Comparison of ENCODE assay signal across 12 cellular contexts in the genomic region with DNA sequence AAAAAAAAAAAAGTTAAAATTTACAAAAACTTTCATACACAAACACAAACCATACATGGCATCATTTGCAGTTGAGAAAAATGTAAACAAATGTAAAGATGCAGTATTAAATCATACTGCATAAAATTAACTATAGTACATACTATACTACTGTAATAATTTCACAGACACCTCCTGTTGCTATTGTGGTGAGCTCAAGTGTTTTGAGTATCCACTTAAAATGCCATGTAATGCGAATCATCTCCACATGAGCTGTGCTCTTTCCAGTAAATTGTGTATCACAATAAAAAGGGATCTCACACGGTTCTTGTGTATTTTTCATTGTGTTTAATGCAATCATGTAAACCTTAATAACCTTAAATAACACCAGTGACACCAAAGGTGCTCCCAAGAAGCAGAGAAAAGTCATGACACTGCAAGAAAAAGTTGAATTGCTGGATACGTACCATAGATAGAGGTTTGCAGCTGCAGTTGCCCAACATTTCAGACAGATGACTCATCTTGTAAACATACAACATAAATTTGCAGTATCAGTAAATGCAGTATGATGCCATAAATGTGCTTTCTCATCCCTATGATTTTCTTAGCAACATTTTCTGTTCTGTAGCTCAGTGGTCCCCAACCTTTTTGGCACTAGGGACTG.
DNase-seq lines count a peak whose midpoint lies in the region; ATAC-seq, FAIRE-seq and TF ChIP-seq lines count a peak whose summit lies in the region.
"Had no signal": no experiment of that assay in that cellular context is flagged by ENCODE, and none has a peak within 500 bp of the region (broad histone marks: within the 10 kb centered on the region; RNA-seq: fewer than 3 reads in every experiment).

No MANE protein-coding gene starts in this region.

- no peak overlapping the region for H3K9ac ChIP-seq in K562 (ENCODE audit: insufficient read depth in 1 of 2, low read depth in 2 of 2, low read length in 2 of 2)

- TF ChIP-seq POLR2A in K562 (conservative IDR thresholded peaks at IDR 0.05) (no peak), transverse colon (IDR thresholded peaks at IDR 0.05) (no peak), adrenal gland (IDR thresholded peaks at IDR 0.05) (no peak)

- BruUV-seq in K562 (replicated peaks; lab: Mats Ljungman, UMichigan) = no TSS peak

- peaks cover 19% of the 10 kb centered on the region for H3K27me3 Mint-ChIP-seq in T-helper 17 cell
- H3K27me3 Mint-ChIP-seq: activated naive CD4-positive, alpha-beta T cell treated with anti-CD3 and anti-CD28 coated beads, Interleukin-2, amount 10 ng/mL, durations not matched to agents 7 days and 5 days had no signal

- H3K4me2 ChIP-seq in K562 (ENCODE audit: insufficient read depth, low read length) = no peak overlapping the region

- no peaks in the 10 kb centered on the region for H3K4me1 Mint-ChIP-seq in T-helper 17 cell
- H3K4me1 Mint-ChIP-seq: activated naive CD4-positive, alpha-beta T cell treated with anti-CD3 and anti-CD28 coated beads, Interleukin-2, amount 10 ng/mL, durations not matched to agents 7 days and 5 days; mesothelial cell of epicardium had no signal

- no peak overlapping the region for H3K4me3 Mint-ChIP-seq in T-helper 17 cell
- H3K4me3 Mint-ChIP-seq: activated naive CD4-positive, alpha-beta T cell treated with anti-CD3 and anti-CD28 coated beads, Interleukin-2, amount 10 ng/mL, durations not matched to agents 7 days and 5 days; mesothelial cell of epicardium had no signal

- H3K27ac Mint-ChIP-seq in T-helper 17 cell = no peak overlapping the region
- H3K27ac Mint-ChIP-seq: activated naive CD4-positive, alpha-beta T cell treated with anti-CD3 and anti-CD28 coated beads, Interleukin-2, amount 10 ng/mL, durations not matched to agents 7 days and 5 days; mesothelial cell of epicardium had no signal

- no peaks in the 10 kb centered on the region for H3K27me3 ChIP-seq in K562 (ENCODE audit: control insufficient read depth in 2 of 2, insufficient read depth in 2 of 2, low read length in 2 of 2)
- H3K27me3 ChIP-seq in transverse colon = no peaks in the 10 kb centered on the region
- H3K27me3 ChIP-seq in adrenal gland = no peaks in the 10 kb centered on the region

- POLR2A ChIA-PET in K562 (lab: Yijun Ruan, JAX) = interaction anchor here (0.5 kb wide), 1 partner anchor 14 kb away, joined by 3 read pairs; no protein-coding TSS in a partner anchor

- H3K79me2 ChIP-seq in K562 (ENCODE audit: control insufficient read depth, insufficient read depth, low read length) = no peaks in the 10 kb centered on the region

- no peaks in the 10 kb centered on the region for H3K9me1 ChIP-seq in K562 (ENCODE audit: control insufficient read depth, insufficient read depth, low read length)

- H3K4me1 ChIP-seq in K562 (replicated peaks in 1 of 2; ENCODE audit: control insufficient read depth in 2 of 2, insufficient read depth in 2 of 2, low read length in 2 of 2) (no peaks in the 10 kb centered on the region), transverse colon (no peaks in the 10 kb centered on the region), adrenal gland (replicated peaks in 1 of 2) (no peaks in the 10 kb centered on the region)

- TF ChIP-seq CTCF in K562 (IDR thresholded peaks at IDR 0.05 in 2 of 3, conservative IDR thresholded peaks at IDR 0.05 in 1 of 3; ENCODE audit: insufficient read depth in 2 of 3, low read depth in 1 of 3, low read length in 3 of 3) (no peak), transverse colon (IDR thresholded peaks at IDR 0.05) (no peak), adrenal gland (IDR thresholded peaks at IDR 0.05) (no peak)

- intact Hi-C loops in K562 (cut with micrococcal nuclease) (no loop called here), transverse colon (cut with DNase I; ENCODE audit: low total_unique reads) (no loop called here), adrenal gland (cut with DNase I) (no loop called here)

- in situ Hi-C loops in K562 (cut with MboI) = no loop called here
- in situ Hi-C loops in transverse colon (cut with MboI; ENCODE audit: low pct_ligation_motif_present in 1 of 4, low pct_unique_long_range_greater_than_20kb in 1 of 4, low sequenced_read_pairs in 3 of 4) = no loop called here

- CTCF ChIA-PET in K562 (lab: Yijun Ruan, JAX; ENCODE audit: low intra/inter-chr PET ratio) = no interaction called here

- H3K36me3 ChIP-seq in K562 (ENCODE audit: control insufficient read depth, insufficient read depth, low read length) = no peaks in the 10 kb centered on the region
- H3K36me3 ChIP-seq in transverse colon = no peaks in the 10 kb centered on the region
- no peaks in the 10 kb centered on the region for H3K36me3 ChIP-seq in adrenal gland (replicated peaks in 1 of 2)

- TF ChIP-seq RAD21 in K562 (CRISPR knock-in tag; conservative IDR thresholded peaks at IDR 0.05 in 1 of 2, IDR thresholded peaks at IDR 0.05 in 1 of 2) = no peak

- no peak overlapping the region for H2AFZ ChIP-seq in K562 (ENCODE audit: low read depth, low read length)

- H3K36me3 Mint-ChIP-seq in T-helper 17 cell (ENCODE audit: low read depth) = no peaks in the 10 kb centered on the region
- H3K36me3 Mint-ChIP-seq: activated naive CD4-positive, alpha-beta T cell treated with anti-CD3 and anti-CD28 coated beads, Interleukin-2, amount 10 ng/mL, durations not matched to agents 7 days and 5 days; mesothelial cell of epicardium had no signal

- H3K4me3 ChIP-seq in K562 (no peak overlapping the region), transverse colon (no peak overlapping the region), adrenal gland (no peak overlapping the region)

- FAIRE-seq in K562 (lab: Jason Lieb, UNC) = no peak
- FAIRE-seq: G401.6 had no signal

- H3K27ac ChIP-seq in K562 (ENCODE audit: extremely low read depth, low read depth, low read length) (no peak overlapping the region), transverse colon (no peak overlapping the region), adrenal gland (no peak overlapping the region)
- H3K27ac ChIP-seq: VCaP had no signal

- 0% methylated on average over 3 of the region's 3 CpGs for WGBS in K562 (ENCODE audit: insufficient coverage, low coverage, missing lambda C conversion rate)
- 33 to 64% methylated on average over 2 to 3 of the region's 3 CpGs for WGBS in transverse colon (ENCODE audit: low coverage in 1 of 2), 2 donors
- 49 to 59% (median 57%) methylated on average over 3 of the region's 3 CpGs for WGBS in adrenal gland, 4 donors

- DNase-seq in EH (ENCODE audit: low read depth) (peak; percentile 57), NCI-H1417 (lab: John Stamatoyannopoulos, UW) (peak; percentile 29 to 83 (median 83)), K562 (ENCODE audit: extremely low read depth in 1 of 4, low spot score in 3 of 4) (no peak), myocyte (ENCODE audit: low read depth) (peak; percentile 32), glomerular visceral epithelial cell (ENCODE audit: extremely low spot score) (no peak), transverse colon (no peak), adrenal gland (no peak), T-helper 17 cell (no peak)
- DNase-seq: activated naive CD4-positive, alpha-beta T cell treated with anti-CD3 and anti-CD28 coated beads, Interleukin-2, amount 10 ng/mL, durations not matched to agents 7 days and 5 days had no signal

- no peak for TF ChIP-seq EP300 in K562 (IDR thresholded peaks at IDR 0.05; ENCODE audit: low read length)
- no peak for TF ChIP-seq EP300 in transverse colon (IDR thresholded peaks at IDR 0.05; ENCODE audit: low read depth)

- H3K9me3 ChIP-seq in K562 (replicated peaks; ENCODE audit: control insufficient read depth, insufficient read depth, low read depth, low read length) = no peaks in the 10 kb centered on the region
- no peaks in the 10 kb centered on the region for H3K9me3 ChIP-seq in transverse colon
- no peaks in the 10 kb centered on the region for H3K9me3 ChIP-seq in adrenal gland (replicated peaks in 1 of 3)
- H3K9me3 ChIP-seq in T-helper 17 cell (ENCODE audit: control insufficient read depth, low read length, poor library complexity, severe bottlenecking) = no peaks in the 10 kb centered on the region

- no peak for ATAC-seq in K562
- no peak for ATAC-seq in T-helper 17 cell

- no peaks in the 10 kb centered on the region for H4K20me1 ChIP-seq in K562 (replicated peaks; ENCODE audit: control insufficient read depth, insufficient read depth, low read length)

TF ChIP-seq in K562, 482 proteins besides CTCF, POLR2A, EP300 and RAD21 (continues in another document):
- no peak for TF ChIP-seq CEBPG (CRISPR knock-in tag; IDR thresholded peaks at IDR 0.05)
- peak in 1 of 2 experiments; percentile 57; a peak in 2 of 4 replicates for TF ChIP-seq CEBPG (tag; conservative IDR thresholded peaks at IDR 0.05 in 1 of 2, IDR thresholded peaks at IDR 0.05 in 1 of 2)
- TF ChIP-seq, protein P1, sequence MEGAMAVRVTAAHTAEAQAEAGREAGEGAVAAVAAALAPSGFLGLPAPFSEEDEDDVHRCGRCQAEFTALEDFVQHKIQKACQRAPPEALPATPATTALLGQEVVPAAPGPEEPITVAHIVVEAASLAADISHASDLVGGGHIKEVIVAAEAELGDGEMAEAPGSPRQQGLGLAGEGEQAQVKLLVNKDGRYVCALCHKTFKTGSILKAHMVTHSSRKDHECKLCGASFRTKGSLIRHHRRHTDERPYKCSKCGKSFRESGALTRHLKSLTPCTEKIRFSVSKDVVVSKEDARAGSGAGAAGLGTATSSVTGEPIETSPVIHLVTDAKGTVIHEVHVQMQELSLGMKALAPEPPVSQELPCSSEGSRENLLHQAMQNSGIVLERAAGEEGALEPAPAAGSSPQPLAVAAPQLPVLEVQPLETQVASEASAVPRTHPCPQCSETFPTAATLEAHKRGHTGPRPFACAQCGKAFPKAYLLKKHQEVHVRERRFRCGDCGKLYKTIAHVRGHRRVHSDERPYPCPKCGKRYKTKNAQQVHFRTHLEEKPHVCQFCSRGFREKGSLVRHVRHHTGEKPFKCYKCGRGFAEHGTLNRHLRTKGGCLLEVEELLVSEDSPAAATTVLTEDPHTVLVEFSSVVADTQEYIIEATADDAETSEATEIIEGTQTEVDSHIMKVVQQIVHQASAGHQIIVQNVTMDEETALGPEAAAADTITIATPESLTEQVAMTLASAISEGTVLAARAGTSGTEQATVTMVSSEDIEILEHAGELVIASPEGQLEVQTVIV (CRISPR knock-in tag; IDR thresholded peaks at IDR 0.05; ENCODE audit: borderline replicate concordance) = no peak
- TF ChIP-seq, protein P2, sequence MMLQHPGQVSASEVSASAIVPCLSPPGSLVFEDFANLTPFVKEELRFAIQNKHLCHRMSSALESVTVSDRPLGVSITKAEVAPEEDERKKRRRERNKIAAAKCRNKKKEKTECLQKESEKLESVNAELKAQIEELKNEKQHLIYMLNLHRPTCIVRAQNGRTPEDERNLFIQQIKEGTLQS (IDR thresholded peaks at IDR 0.05) = peak; percentile 66
- TF ChIP-seq, protein P2 (CRISPR knock-in tag; conservative IDR thresholded peaks at IDR 0.05) = no peak
- no peak for TF ChIP-seq POLR3G (IDR thresholded peaks at IDR 0.05; ENCODE audit: extremely low read depth, insufficient read length, insufficient replicate concordance)
- peak; percentile 29; the same call in 1 of the 2 replicates for TF ChIP-seq CEBPB (tag; IDR thresholded peaks at IDR 0.05)

Comparison
In these comparisons a context has a peak if more than half of its experiments do, and no peak if none do; other contexts are left out.
1. DNase-seq: peak in EH (single experiment), NCI-H1417 (3 of 3) and myocyte (single experiment); none in K562 (0 of 4), glomerular visceral epithelial cell (single experiment), transverse colon (single experiment), adrenal gland (0 of 7) and T-helper 17 cell (0 of 3).